ENCODE assay signal across 8 cellular contexts in genomic region chr3:187986514-187986934, GRCh38.
DNase-seq lines count a peak whose midpoint lies in the region; ATAC-seq and TF ChIP-seq lines count a peak whose summit lies in the region.

No MANE protein-coding gene starts in this region.

- no peak for TF ChIP-seq POLR2A in Peyer's patch (IDR thresholded peaks at IDR 0.05)

- no peaks in the 10 kb centered on the region for H3K4me1 ChIP-seq in upper lobe of right lung
- no peaks in the 10 kb centered on the region for H3K4me1 ChIP-seq in Peyer's patch

- H3K27ac Mint-ChIP-seq in activated naive CD8-positive, alpha-beta T cell, result peak overlapping the region; percentile 67
- no peak overlapping the region for H3K27ac Mint-ChIP-seq in activated naive CD8-positive, alpha-beta T cell treated with anti-CD3 and anti-CD28 coated beads for 36 hours

- intact Hi-C loops in upper lobe of right lung (cut with DNase I), result no loop called here

- no peak overlapping the region for H3K4me3 ChIP-seq in upper lobe of right lung
- no peak overlapping the region for H3K4me3 ChIP-seq in Peyer's patch

- no peak overlapping the region for H3K27ac ChIP-seq in upper lobe of right lung
- no peak overlapping the region for H3K27ac ChIP-seq in Peyer's patch

- H3K9me3 ChIP-seq in upper lobe of right lung (no peaks in the 10 kb centered on the region), Peyer's patch (no peaks in the 10 kb centered on the region)

- H3K4me1 Mint-ChIP-seq in activated naive CD8-positive, alpha-beta T cell (ENCODE audit: low read depth), result peaks cover 38% of the 10 kb centered on the region
- peaks cover 35% of the 10 kb centered on the region for H3K4me1 Mint-ChIP-seq in activated naive CD8-positive, alpha-beta T cell treated with anti-CD3 and anti-CD28 coated beads for 36 hours

- TF ChIP-seq CTCF in upper lobe of right lung (IDR thresholded peaks at IDR 0.05), result no peak
- no peak for TF ChIP-seq CTCF in Peyer's patch (IDR thresholded peaks at IDR 0.05)

- ATAC-seq in upper lobe of right lung, result peak; percentile 69
- no peak for ATAC-seq in GM19467 (IDR thresholded peaks at IDR 0.05; ENCODE audit: unreplicated experiment)

- H3K36me3 Mint-ChIP-seq in activated naive CD8-positive, alpha-beta T cell, result no peaks in the 10 kb centered on the region
- peaks cover 3% of the 10 kb centered on the region for H3K36me3 Mint-ChIP-seq in activated naive CD8-positive, alpha-beta T cell treated with anti-CD3 and anti-CD28 coated beads for 36 hours

- peak overlapping the region; percentile 4 for H3K4me3 Mint-ChIP-seq in activated naive CD8-positive, alpha-beta T cell
- no peak overlapping the region for H3K4me3 Mint-ChIP-seq in activated naive CD8-positive, alpha-beta T cell treated with anti-CD3 and anti-CD28 coated beads for 36 hours

- no peaks in the 10 kb centered on the region for H3K27me3 Mint-ChIP-seq in activated naive CD8-positive, alpha-beta T cell
- no peaks in the 10 kb centered on the region for H3K27me3 Mint-ChIP-seq in activated naive CD8-positive, alpha-beta T cell treated with anti-CD3 and anti-CD28 coated beads for 36 hours

- peaks cover 7% of the 10 kb centered on the region for H3K9me3 Mint-ChIP-seq in activated naive CD8-positive, alpha-beta T cell (ENCODE audit: low read depth)
- H3K9me3 Mint-ChIP-seq in activated naive CD8-positive, alpha-beta T cell treated with anti-CD3 and anti-CD28 coated beads for 36 hours, result peaks cover 5% of the 10 kb centered on the region

- no peaks in the 10 kb centered on the region for H3K36me3 ChIP-seq in upper lobe of right lung
- H3K36me3 ChIP-seq in Peyer's patch, result no peaks in the 10 kb centered on the region

- no peak for DNase-seq in activated naive CD8-positive, alpha-beta T cell treated with anti-CD3 and anti-CD28 coated beads for 36 hours
- peak; percentile 31 to 51 for DNase-seq in activated CD4-positive, alpha-beta T cell treated with anti-CD3 and anti-CD28 coated beads, Interleukin-2, amount 50 U/mL, for 4 hours
- DNase-seq in hepatic stellate cell (ENCODE audit: low spot score) (peak; percentile 73), upper lobe of right lung (no peak), Peyer's patch (no peak), hypothalamus (lab: John Stamatoyannopoulos, UW) (no peak)

- no peaks in the 10 kb centered on the region for H3K27me3 ChIP-seq in upper lobe of right lung
- no peaks in the 10 kb centered on the region for H3K27me3 ChIP-seq in Peyer's patch

Comparison
In these comparisons a context has a peak if more than half of its experiments do, and no peak if none do; other contexts are left out.
1. DNase-seq: peak in activated CD4-positive, alpha-beta T cell treated with anti-CD3 and anti-CD28 coated beads, Interleukin-2, amount 50 U/mL, for 4 hours (2 of 2) and hepatic stellate cell (single experiment); none in activated naive CD8-positive, alpha-beta T cell treated with anti-CD3 and anti-CD28 coated beads for 36 hours (single experiment), upper lobe of right lung (single experiment), Peyer's patch (0 of 3) and hypothalamus (0 of 51).